In the genomic region with DNA sequence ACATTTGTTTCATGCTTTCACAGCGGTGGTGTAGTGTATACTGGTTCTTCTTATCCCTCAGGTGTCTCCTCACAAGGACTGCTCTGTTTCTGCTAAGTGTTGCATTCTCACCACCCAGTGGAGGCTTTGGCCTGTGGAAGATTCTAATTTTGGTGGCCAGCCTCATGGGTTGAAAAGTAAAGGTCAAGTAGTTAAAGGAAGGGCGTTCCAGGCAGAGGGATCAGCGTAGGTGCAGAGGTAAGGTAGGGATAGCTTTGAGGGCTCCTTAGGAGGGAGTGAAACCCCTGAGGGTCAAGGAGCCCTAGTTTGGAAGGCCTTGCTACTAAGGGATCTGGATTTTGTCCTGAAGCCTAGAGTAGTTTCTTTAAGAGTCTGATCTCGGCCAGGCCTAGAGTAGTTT, we compare ENCODE assay signal across 8 cellular contexts. TPM values are rescaled to one million over a fixed set of nuclear protein-coding genes. Genes with fewer than 3 reads are reported as not detected.
DNase-seq lines count a peak whose midpoint lies in the region; ATAC-seq and TF ChIP-seq lines count a peak whose summit lies in the region.

No MANE protein-coding gene starts in this region.

- H3K79me2 ChIP-seq in mesendoderm (ENCODE audit: control insufficient read depth, insufficient read depth, low read length): peaks cover 71% of the 10 kb centered on the region

- peak overlapping the region; percentile 97 for H3K56ac ChIP-seq in mesendoderm (ENCODE audit: low read length)

- no peak overlapping the region for H3K18ac ChIP-seq in mesendoderm (ENCODE audit: low read length)

- peaks cover 3% of the 10 kb centered on the region for H3K36me3 ChIP-seq in mesendoderm (ENCODE audit: control insufficient read depth, insufficient read depth, low read length)
- H3K36me3 ChIP-seq in upper lobe of right lung: peaks cover 14% of the 10 kb centered on the region

- TF ChIP-seq CTCF in brain (conservative IDR thresholded peaks at IDR 0.05) (no peak), upper lobe of right lung (IDR thresholded peaks at IDR 0.05) (no peak)

- peak overlapping the region; percentile 89 for H3K4me2 ChIP-seq in mesendoderm (ENCODE audit: low read length)

- H3K79me1 ChIP-seq in mesendoderm (ENCODE audit: low read length): peaks cover 17% of the 10 kb centered on the region

- DNase-seq in activated naive CD4-positive, alpha-beta T cell treated with Interleukin-2 at 50 U/mL for 16 hours: no peak
- DNase-seq in mesendoderm (no peak), upper lobe of right lung (no peak), erythroblast (lab: John Stamatoyannopoulos, UW) (no peak), DMS 273 (lab: John Stamatoyannopoulos, UW; ENCODE audit: unreplicated experiment) (no peak)

- no peak overlapping the region for H2BK15ac ChIP-seq in mesendoderm (replicated peaks; ENCODE audit: low read depth)

- H3K4me3 Mint-ChIP-seq in activated naive CD4-positive, alpha-beta T cell treated with anti-CD3 and anti-CD28 coated beads, Interleukin-2, amount 50 U/mL, for 24 hours: peak overlapping the region; percentile 96
- H3K4me3 Mint-ChIP-seq in brain: peak overlapping the region; percentile 88 to 96 (median 92)

- no peak overlapping the region for H2BK120ac ChIP-seq in mesendoderm (ENCODE audit: low read depth, low read length)

- H3K9me3 Mint-ChIP-seq in activated naive CD4-positive, alpha-beta T cell treated with anti-CD3 and anti-CD28 coated beads, Interleukin-2, amount 50 U/mL, for 24 hours: no peaks in the 10 kb centered on the region
- H3K9me3 Mint-ChIP-seq in brain: no peaks in the 10 kb centered on the region

- H3K9ac ChIP-seq in mesendoderm (ENCODE audit: low read length): peak overlapping the region; percentile 98

- no peak overlapping the region for H4K8ac ChIP-seq in mesendoderm (ENCODE audit: low read depth, low read length)

- H3K27ac ChIP-seq in mesendoderm (ENCODE audit: low read depth, low read length): no peak overlapping the region
- H3K27ac ChIP-seq in upper lobe of right lung: peak overlapping the region; percentile 98

- H3K4me3 ChIP-seq in mesendoderm (ENCODE audit: low read length): peak overlapping the region; percentile 71
- peak overlapping the region; percentile 83 for H3K4me3 ChIP-seq in upper lobe of right lung

- H3K4ac ChIP-seq in mesendoderm (ENCODE audit: low read depth, low read length): no peak overlapping the region

- H3K4me1 ChIP-seq in mesendoderm (ENCODE audit: control insufficient read depth, low read depth, low read length) (peaks cover 8% of the 10 kb centered on the region), upper lobe of right lung (peaks cover 59% of the 10 kb centered on the region)

- no peak overlapping the region for H3K23ac ChIP-seq in mesendoderm (ENCODE audit: low read length)

- no peak overlapping the region for H4K5ac ChIP-seq in mesendoderm (ENCODE audit: low read length)

- no peaks in the 10 kb centered on the region for H3K9me3 ChIP-seq in upper lobe of right lung

- H2BK5ac ChIP-seq in mesendoderm (ENCODE audit: low read length): no peak overlapping the region

- H2AK5ac ChIP-seq in mesendoderm (ENCODE audit: low read length): no peak overlapping the region

- WGBS in mesendoderm (ENCODE audit: extremely low coverage, insufficient coverage, low lambda C conversion rate): no CpG with 5 or more reads among the region's 4 CpGs

- intact Hi-C loops in upper lobe of right lung (cut with DNase I): no loop called here

- H3K4me1 Mint-ChIP-seq in activated naive CD4-positive, alpha-beta T cell treated with anti-CD3 and anti-CD28 coated beads, Interleukin-2, amount 50 U/mL, for 24 hours: peaks cover 65% of the 10 kb centered on the region
- peaks cover 85% of the 10 kb centered on the region for H3K4me1 Mint-ChIP-seq in brain

- ATAC-seq in upper lobe of right lung (no peak), HG03159 (IDR thresholded peaks at IDR 0.05; ENCODE audit: unreplicated experiment) (no peak)

- no peaks in the 10 kb centered on the region for H3K27me3 Mint-ChIP-seq in activated naive CD4-positive, alpha-beta T cell treated with anti-CD3 and anti-CD28 coated beads, Interleukin-2, amount 50 U/mL, for 24 hours
- H3K27me3 Mint-ChIP-seq in brain: peaks cover 21% of the 10 kb centered on the region

- peak overlapping the region; percentile 71 for H3K27ac Mint-ChIP-seq in activated naive CD4-positive, alpha-beta T cell treated with anti-CD3 and anti-CD28 coated beads, Interleukin-2, amount 50 U/mL, for 24 hours
- peak overlapping the region; percentile 77 to 100 (median 88) for H3K27ac Mint-ChIP-seq in brain

- no peak for TF ChIP-seq POLR2A in erythroblast (IDR thresholded peaks at IDR 0.05; ENCODE audit: low read length)

- H3K27me3 ChIP-seq in mesendoderm (ENCODE audit: insufficient read depth, low read length, poor library complexity) (no peaks in the 10 kb centered on the region), upper lobe of right lung (no peaks in the 10 kb centered on the region)

- peaks cover 5% of the 10 kb centered on the region for H3K36me3 Mint-ChIP-seq in activated naive CD4-positive, alpha-beta T cell treated with anti-CD3 and anti-CD28 coated beads, Interleukin-2, amount 50 U/mL, for 24 hours
- H3K36me3 Mint-ChIP-seq in brain: peaks cover 27% of the 10 kb centered on the region

RNA-seq across cellular contexts. Expression of gene RACK1, which starts 4.6 kb away (rescaled TPM):
- polyA plus RNA-seq in brain (ENCODE audit: insufficient read depth, low read depth, low replicate concordance): 2,812 TPM
- polyA plus RNA-seq in mesendoderm (2013, experiment 1 of 2): 3,047 TPM
- 3,083 TPM for polyA plus RNA-seq in mesendoderm (2013, experiment 2 of 2)
- 1,155 TPM for total RNA-seq in upper lobe of right lung

RNA-seq across cellular contexts. Expression of gene TRIM52, which starts 12.7 kb away (rescaled TPM):
- 3.1 TPM for polyA plus RNA-seq in brain (ENCODE audit: insufficient read depth, low read depth, low replicate concordance)
- polyA plus RNA-seq in mesendoderm (2013, experiment 1 of 2): 2.8 TPM
- 2.8 TPM for polyA plus RNA-seq in mesendoderm (2013, experiment 2 of 2)
- total RNA-seq in upper lobe of right lung: 16.3 TPM

RNA-seq across cellular contexts. Expression of gene TRIM41, which starts 25.2 kb away (rescaled TPM):
- polyA plus RNA-seq in brain (ENCODE audit: insufficient read depth, low read depth, low replicate concordance): 33.0 TPM
- 15.1 TPM for polyA plus RNA-seq in mesendoderm (2013, experiment 1 of 2)
- 14.4 TPM for polyA plus RNA-seq in mesendoderm (2013, experiment 2 of 2)
- total RNA-seq in upper lobe of right lung: 26.9 TPM

RNA-seq across cellular contexts. Expression of gene TRIM7, which starts 43.3 kb away (rescaled TPM):
- 0.22 TPM for polyA plus RNA-seq in brain (ENCODE audit: insufficient read depth, low read depth, low replicate concordance)
- 0.04 TPM for polyA plus RNA-seq in mesendoderm (2013, experiment 1 of 2)
- polyA plus RNA-seq in mesendoderm (2013, experiment 2 of 2): 0.06 TPM
- 4.9 TPM for total RNA-seq in upper lobe of right lung
